9 cellular contexts compared by ENCODE assay signal in genomic region chr1:170765712-170766330, GRCh38.
A peak's percentile ranks its signal among the peaks of the same experiment; 100 is the strongest.
DNase-seq lines count a peak whose midpoint lies in the region; ATAC-seq and TF ChIP-seq lines count a peak whose summit lies in the region.
"Had no signal": no experiment of that assay in that cellular context is flagged by ENCODE, and none has a peak within 500 bp of the region (broad histone marks: within the 10 kb centered on the region; RNA-seq: fewer than 3 reads in every experiment).

No MANE protein-coding gene starts in this region.

- no peak overlapping the region for H3K4me3 Mint-ChIP-seq in naive thymus-derived CD8-positive, alpha-beta T cell
- H3K4me3 Mint-ChIP-seq: T-cell had no signal

- POLR2A ChIA-PET in naive thymus-derived CD8-positive, alpha-beta T cell (lab: Charles Lee): no interaction called here

- WGBS in smooth muscle cell (ENCODE audit: low lambda C conversion rate): 70% methylated on average over 10 of the region's 10 CpGs

- H4K20me1 ChIP-seq in smooth muscle cell (ENCODE audit: low read depth): no peaks in the 10 kb centered on the region

- TF ChIP-seq CTCF in fibroblast of villous mesenchyme (IDR thresholded peaks at IDR 0.05; ENCODE audit: insufficient read depth, low read depth, low read length): peak; percentile 64
- peak; percentile 67 for TF ChIP-seq CTCF in smooth muscle cell (IDR thresholded peaks at IDR 0.05; ENCODE audit: borderline replicate concordance, insufficient read depth, poor library complexity, severe bottlenecking)

- peaks cover 0 to 5% (median 0%) of the 10 kb centered on the region in 9 donors for H3K9me3 Mint-ChIP-seq in naive thymus-derived CD8-positive, alpha-beta T cell

- no peak overlapping the region for H3K27ac ChIP-seq in smooth muscle cell (ENCODE audit: low read depth)

- no peaks in the 10 kb centered on the region for H3K27me3 ChIP-seq in smooth muscle cell (ENCODE audit: low read depth)

- H3K4me1 Mint-ChIP-seq in naive thymus-derived CD8-positive, alpha-beta T cell: no peaks in the 10 kb centered on the region
- H3K4me1 Mint-ChIP-seq: T-cell had no signal

- no peak for ATAC-seq in GM21529 (IDR thresholded peaks at IDR 0.05; ENCODE audit: unreplicated experiment)
- ATAC-seq in naive thymus-derived CD8-positive, alpha-beta T cell: no peak
- ATAC-seq: T-cell had no signal

- no peak overlapping the region for H3K27ac Mint-ChIP-seq in naive thymus-derived CD8-positive, alpha-beta T cell
- H3K27ac Mint-ChIP-seq: T-cell had no signal

- no peaks in the 10 kb centered on the region for H3K4me1 ChIP-seq in smooth muscle cell (ENCODE audit: low read depth)

- H3K9ac ChIP-seq in smooth muscle cell (ENCODE audit: low read depth): no peak overlapping the region

- no peaks in the 10 kb centered on the region for H3K36me3 Mint-ChIP-seq in naive thymus-derived CD8-positive, alpha-beta T cell
- H3K36me3 Mint-ChIP-seq: T-cell had no signal

- H3K4me3 ChIP-seq in fibroblast of villous mesenchyme (ENCODE audit: low read depth, low read length) (no peak overlapping the region), smooth muscle cell (no peak overlapping the region)

- no peaks in the 10 kb centered on the region for H3K36me3 ChIP-seq in smooth muscle cell (ENCODE audit: low read depth)

- H3F3A ChIP-seq in smooth muscle cell (ENCODE audit: low read depth): no peaks in the 10 kb centered on the region

- H2AFZ ChIP-seq in smooth muscle cell (ENCODE audit: low read depth): no peak overlapping the region

- H3K27me3 Mint-ChIP-seq in naive thymus-derived CD8-positive, alpha-beta T cell: peaks cover 2 to 24% (median 6%) of the 10 kb centered on the region in 5 donors

- no peaks in the 10 kb centered on the region for H3K79me2 ChIP-seq in smooth muscle cell (ENCODE audit: low read depth)

- H3K4me2 ChIP-seq in smooth muscle cell: no peak overlapping the region

- H3K9me3 ChIP-seq in smooth muscle cell (replicated peaks; ENCODE audit: low read depth): no peaks in the 10 kb centered on the region

- peak; percentile 12 for DNase-seq in H4 (ENCODE audit: low spot score)
- peak; percentile 15 for DNase-seq in RPMI8226
- peak; percentile 64 for DNase-seq in fibroblast of villous mesenchyme (ENCODE audit: low read depth)
- DNase-seq in smooth muscle cell (lab: John Stamatoyannopoulos, UW; ENCODE audit: unreplicated experiment): no peak
- DNase-seq in mucosa of gallbladder (ENCODE audit: low spot score): no peak
- no peak for DNase-seq in COR-L47 (lab: John Stamatoyannopoulos, UW)
- no peak for DNase-seq in naive thymus-derived CD8-positive, alpha-beta T cell
- DNase-seq: T-cell had no signal

Comparison
In these comparisons a context has a peak if more than half of its experiments do, and no peak if none do; other contexts are left out.
1. DNase-seq: peak in H4 (single experiment), RPMI8226 (single experiment) and fibroblast of villous mesenchyme (single experiment); none in smooth muscle cell (single experiment), mucosa of gallbladder (single experiment), COR-L47 (single experiment) and naive thymus-derived CD8-positive, alpha-beta T cell (0 of 10).